ENCODE assay signal across 1 cellular context in the genomic region with DNA sequence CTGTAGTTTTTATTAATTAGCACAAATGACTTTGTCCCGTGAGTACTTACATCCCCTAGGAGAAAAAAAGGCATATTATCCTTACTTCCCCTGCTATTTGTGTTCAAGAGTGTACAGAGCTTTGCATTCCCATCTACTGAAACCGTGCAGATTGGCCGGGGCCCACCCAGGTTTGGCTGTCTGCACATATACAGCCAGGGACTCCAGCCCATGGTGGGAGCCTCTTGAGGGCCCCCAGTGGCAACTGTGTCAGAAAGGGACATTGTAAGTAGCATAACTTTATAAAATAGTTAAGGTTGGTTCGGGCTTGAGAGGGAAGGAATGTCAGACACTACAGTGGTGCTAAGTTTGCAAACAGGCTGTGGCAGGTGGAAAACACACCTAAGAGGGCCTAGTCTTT.
TF ChIP-seq lines count a peak whose summit lies in the region.

No MANE protein-coding gene starts in this region.

TF ChIP-seq in HepG2, 621 proteins besides CTCF, POLR2A, EP300 and RAD21:
- no peak for TF ChIP-seq SMARCE1 (IDR thresholded peaks at IDR 0.05; ENCODE audit: borderline replicate concordance)
- TF ChIP-seq KLF6 (CRISPR knock-in tag; IDR thresholded peaks at IDR 0.05), result no peak
- TF ChIP-seq, protein P1, sequence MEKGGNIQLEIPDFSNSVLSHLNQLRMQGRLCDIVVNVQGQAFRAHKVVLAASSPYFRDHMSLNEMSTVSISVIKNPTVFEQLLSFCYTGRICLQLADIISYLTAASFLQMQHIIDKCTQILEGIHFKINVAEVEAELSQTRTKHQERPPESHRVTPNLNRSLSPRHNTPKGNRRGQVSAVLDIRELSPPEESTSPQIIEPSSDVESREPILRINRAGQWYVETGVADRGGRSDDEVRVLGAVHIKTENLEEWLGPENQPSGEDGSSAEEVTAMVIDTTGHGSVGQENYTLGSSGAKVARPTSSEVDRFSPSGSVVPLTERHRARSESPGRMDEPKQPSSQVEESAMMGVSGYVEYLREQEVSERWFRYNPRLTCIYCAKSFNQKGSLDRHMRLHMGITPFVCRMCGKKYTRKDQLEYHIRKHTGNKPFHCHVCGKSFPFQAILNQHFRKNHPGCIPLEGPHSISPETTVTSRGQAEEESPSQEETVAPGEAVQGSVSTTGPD (CRISPR knock-in tag; IDR thresholded peaks at IDR 0.05), result no peak
- TF ChIP-seq, protein P2, sequence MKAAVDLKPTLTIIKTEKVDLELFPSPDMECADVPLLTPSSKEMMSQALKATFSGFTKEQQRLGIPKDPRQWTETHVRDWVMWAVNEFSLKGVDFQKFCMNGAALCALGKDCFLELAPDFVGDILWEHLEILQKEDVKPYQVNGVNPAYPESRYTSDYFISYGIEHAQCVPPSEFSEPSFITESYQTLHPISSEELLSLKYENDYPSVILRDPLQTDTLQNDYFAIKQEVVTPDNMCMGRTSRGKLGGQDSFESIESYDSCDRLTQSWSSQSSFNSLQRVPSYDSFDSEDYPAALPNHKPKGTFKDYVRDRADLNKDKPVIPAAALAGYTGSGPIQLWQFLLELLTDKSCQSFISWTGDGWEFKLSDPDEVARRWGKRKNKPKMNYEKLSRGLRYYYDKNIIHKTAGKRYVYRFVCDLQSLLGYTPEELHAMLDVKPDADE (CRISPR knock-in tag; IDR thresholded peaks at IDR 0.05), result no peak
- no peak for TF ChIP-seq SRF (IDR thresholded peaks at IDR 0.05; ENCODE audit: low read depth, low read length)
- no peak for TF ChIP-seq ZFP82 (CRISPR knock-in tag; IDR thresholded peaks at IDR 0.05; ENCODE audit: borderline replicate concordance)
- no peak for TF ChIP-seq POLR2G (IDR thresholded peaks at IDR 0.05; ENCODE audit: low read depth, low read length)
- no peak for TF ChIP-seq TCF7L2 (IDR thresholded peaks at IDR 0.05; ENCODE audit: low read depth, low read length)
- no peak for TF ChIP-seq ZNF12 (CRISPR knock-in tag; IDR thresholded peaks at IDR 0.05)
- no peak for TF ChIP-seq POLR2AphosphoS5 (IDR thresholded peaks at IDR 0.05; ENCODE audit: low read depth, low read length)
- no peak for TF ChIP-seq BCL6 (CRISPR knock-in tag; IDR thresholded peaks at IDR 0.05)
- TF ChIP-seq, protein P3, sequence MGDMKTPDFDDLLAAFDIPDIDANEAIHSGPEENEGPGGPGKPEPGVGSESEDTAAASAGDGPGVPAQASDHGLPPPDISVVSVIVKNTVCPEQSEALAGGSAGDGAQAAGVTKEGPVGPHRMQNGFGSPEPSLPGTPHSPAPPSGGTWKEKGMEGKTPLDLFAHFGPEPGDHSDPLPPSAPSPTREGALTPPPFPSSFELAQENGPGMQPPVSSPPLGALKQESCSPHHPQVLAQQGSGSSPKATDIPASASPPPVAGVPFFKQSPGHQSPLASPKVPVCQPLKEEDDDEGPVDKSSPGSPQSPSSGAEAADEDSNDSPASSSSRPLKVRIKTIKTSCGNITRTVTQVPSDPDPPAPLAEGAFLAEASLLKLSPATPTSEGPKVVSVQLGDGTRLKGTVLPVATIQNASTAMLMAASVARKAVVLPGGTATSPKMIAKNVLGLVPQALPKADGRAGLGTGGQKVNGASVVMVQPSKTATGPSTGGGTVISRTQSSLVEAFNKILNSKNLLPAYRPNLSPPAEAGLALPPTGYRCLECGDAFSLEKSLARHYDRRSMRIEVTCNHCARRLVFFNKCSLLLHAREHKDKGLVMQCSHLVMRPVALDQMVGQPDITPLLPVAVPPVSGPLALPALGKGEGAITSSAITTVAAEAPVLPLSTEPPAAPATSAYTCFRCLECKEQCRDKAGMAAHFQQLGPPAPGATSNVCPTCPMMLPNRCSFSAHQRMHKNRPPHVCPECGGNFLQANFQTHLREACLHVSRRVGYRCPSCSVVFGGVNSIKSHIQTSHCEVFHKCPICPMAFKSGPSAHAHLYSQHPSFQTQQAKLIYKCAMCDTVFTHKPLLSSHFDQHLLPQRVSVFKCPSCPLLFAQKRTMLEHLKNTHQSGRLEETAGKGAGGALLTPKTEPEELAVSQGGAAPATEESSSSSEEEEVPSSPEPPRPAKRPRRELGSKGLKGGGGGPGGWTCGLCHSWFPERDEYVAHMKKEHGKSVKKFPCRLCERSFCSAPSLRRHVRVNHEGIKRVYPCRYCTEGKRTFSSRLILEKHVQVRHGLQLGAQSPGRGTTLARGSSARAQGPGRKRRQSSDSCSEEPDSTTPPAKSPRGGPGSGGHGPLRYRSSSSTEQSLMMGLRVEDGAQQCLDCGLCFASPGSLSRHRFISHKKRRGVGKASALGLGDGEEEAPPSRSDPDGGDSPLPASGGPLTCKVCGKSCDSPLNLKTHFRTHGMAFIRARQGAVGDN (CRISPR knock-in tag; IDR thresholded peaks at IDR 0.05), result no peak
- no peak for TF ChIP-seq THYN1 (CRISPR knock-in tag; IDR thresholded peaks at IDR 0.05; ENCODE audit: borderline replicate concordance, low read depth)
- TF ChIP-seq KDM4B (CRISPR knock-in tag; IDR thresholded peaks at IDR 0.05), result no peak
- no peak for TF ChIP-seq TCF7 (IDR thresholded peaks at IDR 0.05; ENCODE audit: low read depth)
